16 cellular contexts compared by ENCODE assay signal in genomic region chr6:45554596-45554995, GRCh38.
DNase-seq lines count a peak whose midpoint lies in the region; ATAC-seq and TF ChIP-seq lines count a peak whose summit lies in the region.
"Had no signal": no experiment of that assay in that cellular context is flagged by ENCODE, and none has a peak within 500 bp of the region (broad histone marks: within the 10 kb centered on the region; RNA-seq: fewer than 3 reads in every experiment).

No MANE protein-coding gene starts in this region.

- peak overlapping the region; percentile 12 for H3K27ac Mint-ChIP-seq in T-helper 17 cell
- H3K27ac Mint-ChIP-seq in CD14-positive monocyte = no peak overlapping the region

- H3K9me3 ChIP-seq in T-helper 17 cell (ENCODE audit: control insufficient read depth, low read length, poor library complexity, severe bottlenecking) (no peaks in the 10 kb centered on the region), osteoblast (ENCODE audit: low read depth, low read length) (no peaks in the 10 kb centered on the region)
- H3K9me3 ChIP-seq: Peyer's patch had no signal

- H3K27me3 Mint-ChIP-seq in T-helper 17 cell (no peaks in the 10 kb centered on the region), CD14-positive monocyte (ENCODE audit: low read depth in 3 of 3) (peaks cover 0 to 2% (median 0%) of the 10 kb centered on the region in 3 donors)

- peaks cover 5% of the 10 kb centered on the region for H3K36me3 Mint-ChIP-seq in T-helper 17 cell (ENCODE audit: low read depth)
- H3K36me3 Mint-ChIP-seq in CD14-positive monocyte = no peaks in the 10 kb centered on the region

- no peaks in the 10 kb centered on the region for H4K20me1 ChIP-seq in osteoblast (ENCODE audit: insufficient read depth, low read length)

- no peak for ATAC-seq in T-helper 17 cell
- no peak for ATAC-seq in HG03135 (IDR thresholded peaks at IDR 0.05; ENCODE audit: unreplicated experiment)
- ATAC-seq: Right ventricle myocardium inferior had no signal

- H3K4me1 Mint-ChIP-seq in T-helper 17 cell = peaks cover 29% of the 10 kb centered on the region
- H3K4me1 Mint-ChIP-seq in CD14-positive monocyte = no peaks in the 10 kb centered on the region

- no peaks in the 10 kb centered on the region for H3K27me3 ChIP-seq in osteoblast (ENCODE audit: insufficient read depth, low read length)
- H3K27me3 ChIP-seq: Peyer's patch had no signal

- no peaks in the 10 kb centered on the region for H3K9me3 Mint-ChIP-seq in CD14-positive monocyte

- no peak overlapping the region for H3K4me3 Mint-ChIP-seq in T-helper 17 cell
- H3K4me3 Mint-ChIP-seq in CD14-positive monocyte = no peak overlapping the region

- no peak overlapping the region for H3K27ac ChIP-seq in osteoblast (ENCODE audit: low read depth, low read length)
- H3K27ac ChIP-seq: C4-2B had no signal

- no peak overlapping the region for H3K4me3 ChIP-seq in osteoblast (ENCODE audit: insufficient read depth, low read length)
- H3K4me3 ChIP-seq: Peyer's patch had no signal

- no peak for TF ChIP-seq CTCF in osteoblast (IDR thresholded peaks at IDR 0.05; ENCODE audit: extremely low read depth, low read depth, low read length)
- no peak for TF ChIP-seq CTCF in CD14-positive monocyte (IDR thresholded peaks at IDR 0.05)

- peaks cover 23% of the 10 kb centered on the region for H3K4me1 ChIP-seq in osteoblast (ENCODE audit: insufficient read depth, low read length)
- H3K4me1 ChIP-seq: Peyer's patch had no signal

- DNase-seq in GF-D8 (lab: John Stamatoyannopoulos, UW) (peak; percentile 24), KBM-7 (peak; percentile 20), T-helper 17 cell (no peak), osteoblast (ENCODE audit: insufficient read length, low spot score, missing footprints) (no peak), CD14-positive monocyte (ENCODE audit: low spot score) (no peak), iPS-NIHi11 (ENCODE audit: low spot score) (no peak)
- DNase-seq: DMS 273 treated with DMSO at 0.1 percent for 48 hours, NCI-H1105, NCI-H1694, NCI-H2107, NCI-H2227 treated with DMSO at 0.1 percent for 48 hours, NCI-H524, Peyer's patch had no signal

- intact Hi-C loops in CD14-positive monocyte (cut with micrococcal nuclease) = no loop called here

- in situ Hi-C loops in KBM-7 (cut with MboI; ENCODE audit: low pct_unique_long_range_greater_than_20kb, low sequenced_read_pairs) = no loop called here

- H3K79me2 ChIP-seq in osteoblast (ENCODE audit: insufficient read depth, low read length) = no peaks in the 10 kb centered on the region

- H3K4me2 ChIP-seq in osteoblast (ENCODE audit: insufficient read depth, low read length) = no peak overlapping the region

- peak overlapping the region; percentile 6 for H2AFZ ChIP-seq in osteoblast (ENCODE audit: low read length)

- H3K36me3 ChIP-seq in osteoblast (ENCODE audit: insufficient read depth, low read length) = no peaks in the 10 kb centered on the region
- H3K36me3 ChIP-seq: Peyer's patch had no signal

Comparison
In these comparisons a context has a peak if more than half of its experiments do, and no peak if none do; other contexts are left out.
1. DNase-seq: peak in GF-D8 (single experiment) and KBM-7 (single experiment); none in T-helper 17 cell (0 of 3), osteoblast (single experiment), CD14-positive monocyte (single experiment) and iPS-NIHi11 (single experiment).